1 cellular context compared by ENCODE assay signal in the genomic region with DNA sequence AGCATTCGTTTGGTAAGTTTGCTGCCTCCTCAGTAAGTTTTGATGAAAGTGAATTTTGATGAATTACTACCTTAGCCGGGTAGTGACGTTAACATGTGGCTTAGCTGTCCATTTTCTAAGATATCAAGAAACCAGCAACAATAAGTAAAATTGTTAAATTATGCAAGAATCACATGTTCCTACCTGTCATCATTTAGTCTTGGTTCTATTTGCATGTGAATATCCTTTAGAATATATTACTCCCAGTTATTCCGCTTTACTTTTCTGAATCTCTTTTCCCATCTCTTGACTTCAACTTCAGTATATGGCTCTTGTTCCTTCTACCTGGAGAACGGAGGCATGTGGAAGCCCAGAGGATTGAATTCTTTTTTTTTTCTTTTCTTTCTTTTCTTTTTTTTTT.
TF ChIP-seq lines count a peak whose summit lies in the region.

No MANE protein-coding gene starts in this region.

TF ChIP-seq in GM12878, 131 proteins besides CTCF, POLR2A, EP300 and RAD21:
- no peak for TF ChIP-seq MYC (IDR thresholded peaks at IDR 0.05; ENCODE audit: insufficient read depth, insufficient read length, insufficient replicate concordance, low read length, severe bottlenecking)
- no peak for TF ChIP-seq MEF2A (IDR thresholded peaks at IDR 0.05; ENCODE audit: insufficient read depth, low read depth, low read length)
- TF ChIP-seq, protein P1, sequence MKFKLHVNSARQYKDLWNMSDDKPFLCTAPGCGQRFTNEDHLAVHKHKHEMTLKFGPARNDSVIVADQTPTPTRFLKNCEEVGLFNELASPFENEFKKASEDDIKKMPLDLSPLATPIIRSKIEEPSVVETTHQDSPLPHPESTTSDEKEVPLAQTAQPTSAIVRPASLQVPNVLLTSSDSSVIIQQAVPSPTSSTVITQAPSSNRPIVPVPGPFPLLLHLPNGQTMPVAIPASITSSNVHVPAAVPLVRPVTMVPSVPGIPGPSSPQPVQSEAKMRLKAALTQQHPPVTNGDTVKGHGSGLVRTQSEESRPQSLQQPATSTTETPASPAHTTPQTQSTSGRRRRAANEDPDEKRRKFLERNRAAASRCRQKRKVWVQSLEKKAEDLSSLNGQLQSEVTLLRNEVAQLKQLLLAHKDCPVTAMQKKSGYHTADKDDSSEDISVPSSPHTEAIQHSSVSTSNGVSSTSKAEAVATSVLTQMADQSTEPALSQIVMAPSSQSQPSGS (IDR thresholded peaks at IDR 0.05; ENCODE audit: low read length) = no peak
- TF ChIP-seq CREB1 (IDR thresholded peaks at IDR 0.05; ENCODE audit: low read depth) = no peak
- TF ChIP-seq KAT2A (conservative IDR thresholded peaks at IDR 0.05; ENCODE audit: control insufficient read depth, low read depth, low read length) = no peak
- no peak for TF ChIP-seq SUPT20H (IDR thresholded peaks at IDR 0.05; ENCODE audit: borderline replicate concordance, control insufficient read depth, low read depth, low read length)
- TF ChIP-seq ZBTB4 (CRISPR knock-in tag; IDR thresholded peaks at IDR 0.05) = no peak
- no peak for TF ChIP-seq NR2F1 (conservative IDR thresholded peaks at IDR 0.05)
- no peak for TF ChIP-seq WRNIP1 (IDR thresholded peaks at IDR 0.05; ENCODE audit: borderline replicate concordance, low read depth, low read length)
- no peak for TF ChIP-seq POU2F2 (IDR thresholded peaks at IDR 0.05; ENCODE audit: borderline replicate concordance, low read depth, low read length)
- no peak for TF ChIP-seq SIX5 (IDR thresholded peaks at IDR 0.05; ENCODE audit: low read depth, low read length, severe bottlenecking)
TF ChIP-seq in GM12878: peak in this region for 0.
